In genomic region chr2:140013556-140014270, GRCh38 we compare ENCODE assay signal across 5 cellular contexts.
"Had no signal": no experiment of that assay in that cellular context is flagged by ENCODE, and none has a peak within 500 bp of the region (broad histone marks: within the 10 kb centered on the region; RNA-seq: fewer than 3 reads in every experiment).

No MANE protein-coding gene starts in this region.

- DNase-seq: GM23248, H9, HCEC 1CT, IMR-90 had no signal

- H3K4me3 Mint-ChIP-seq: H9 had no signal

- H3K27ac Mint-ChIP-seq: H9 had no signal

- ATAC-seq: K562 had no signal

- H3K27ac ChIP-seq: GM23248 had no signal

- H3K4me1 Mint-ChIP-seq: H9 had no signal

- H3K4me3 ChIP-seq: GM23248, K562 had no signal

- H3K9ac ChIP-seq: GM23248 had no signal
